Comparison of ENCODE assay signal across 28 cellular contexts in the genomic region with DNA sequence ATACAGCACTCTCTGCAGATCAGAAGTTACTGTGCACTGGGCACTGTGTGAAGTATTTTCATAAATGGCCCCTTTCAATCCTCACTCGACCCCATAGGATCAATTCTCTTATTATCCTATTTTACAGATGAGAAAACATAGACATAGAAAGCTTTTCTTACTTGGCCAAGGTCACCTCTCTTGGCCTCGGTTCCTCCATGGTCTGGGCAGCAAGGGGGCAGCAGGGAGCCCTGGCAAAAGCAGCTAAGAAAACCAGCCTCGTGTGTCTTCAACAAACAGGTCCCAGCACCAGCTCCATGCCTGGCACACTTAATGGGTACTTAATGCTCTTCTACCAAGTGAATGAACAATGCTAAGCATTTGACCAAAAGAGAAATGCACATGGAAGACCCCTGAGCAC. TPM values are rescaled to one million over a fixed set of nuclear protein-coding genes. Genes with fewer than 3 reads are reported as not detected.
DNase-seq lines count a peak whose midpoint lies in the region; TF ChIP-seq lines count a peak whose summit lies in the region.
"Had no signal": no experiment of that assay in that cellular context is flagged by ENCODE, and none has a peak within 500 bp of the region (broad histone marks: within the 10 kb centered on the region; RNA-seq: fewer than 3 reads in every experiment).

No MANE protein-coding gene starts in this region.

- DNase-seq in Ammon's horn (ENCODE audit: low spot score), result peak; percentile 16
- no peak for DNase-seq in GM10266 (ENCODE audit: extremely low spot score)
- DNase-seq in HFFc6, result no peak
- DNase-seq in brain microvascular endothelial cell, result no peak
- DNase-seq in cerebellar cortex (ENCODE audit: low spot score), result no peak
- no peak for DNase-seq in NCI-H2029 (lab: John Stamatoyannopoulos, UW)
- no peak for DNase-seq in mucosa of gallbladder (ENCODE audit: low spot score)
- no peak for DNase-seq in A673 (ENCODE audit: low spot score)
- DNase-seq: activated CD4-positive, alpha-beta T cell treated with anti-CD3 and anti-CD28 coated beads, Interleukin-2, amount 10 ng/mL, durations not matched to agents 7 days and 5 days; activated naive CD4-positive, alpha-beta T cell treated with anti-CD3 and anti-CD28 coated beads, Interleukin-2, amount 10 ng/mL, durations not matched to agents 7 days and 5 days; dermis blood vessel endothelial cell; DMS79 treated with DMSO at 0.1 percent for 48 hours; mesenchymal stem cell; NCI-H1436 treated with DMSO at 0.1 percent for 48 hours; NCI-H2107; PC-9; stimulated activated CD4-positive, alpha-beta T cell treated with anti-CD3 and anti-CD28 coated beads, Interleukin-12 subunit alpha, Interleukin-12 subunit beta, amount 100 ng/mL, for 4 hours; stimulated activated CD4-positive, alpha-beta T cell treated with anti-CD3 and anti-CD28 coated beads, Interleukin-4, amount 100 ng/mL, for 1 hour; substantia nigra; upper lobe of right lung had no signal

- intact Hi-C loops in A673 (cut with micrococcal nuclease; ENCODE audit: unreplicated experiment), result no loop called here

- H3K36me3 Mint-ChIP-seq in HFFc6 (ENCODE audit: low read depth), result peaks cover 10% of the 10 kb centered on the region; the same call in 1 of the 2 replicates
- H3K36me3 Mint-ChIP-seq: stimulated activated effector memory CD8-positive, alpha-beta T cell treated with anti-CD3 and anti-CD28 coated beads, Interleukin-12 subunit alpha, Interleukin-12 subunit beta, amount 100 ng/mL, for 72 hours had no signal

- no peaks in the 10 kb centered on the region for H3K36me3 ChIP-seq in brain microvascular endothelial cell (replicated peaks)
- H3K36me3 ChIP-seq in A673 (ENCODE audit: insufficient read depth, low read length, poor library complexity, severe bottlenecking), result no peaks in the 10 kb centered on the region
- H3K36me3 ChIP-seq: gastroesophageal sphincter, upper lobe of right lung had no signal

- in situ Hi-C loops in brain microvascular endothelial cell (cut with HindIII; ENCODE audit: low pct_ligation_motif_present, low sequenced_read_pairs), result no loop called here

- H3K4me3 ChIP-seq in brain microvascular endothelial cell (ENCODE audit: low read depth, low read length), result no peak overlapping the region
- no peak overlapping the region for H3K4me3 ChIP-seq in A673 (ENCODE audit: low read depth, low read length, poor library complexity, severe bottlenecking)
- H3K4me3 ChIP-seq: gastroesophageal sphincter, left lung, PC-9, upper lobe of right lung had no signal

- POLR2A ChIA-PET in A673 (lab: Charles Lee; ENCODE audit: low non-redundant PET), result no interaction called here

- H3K4me1 Mint-ChIP-seq in HFFc6 (ENCODE audit: low read depth), result peaks cover 9% of the 10 kb centered on the region

- no peak overlapping the region for H3K4me3 Mint-ChIP-seq in HFFc6
- H3K4me3 Mint-ChIP-seq: activated CD4-positive, alpha-beta T cell treated with anti-CD3 and anti-CD28 coated beads, Interleukin-2, amount 10 ng/mL, durations not matched to agents 7 days and 5 days; activated naive CD4-positive, alpha-beta T cell treated with anti-CD3 and anti-CD28 coated beads, Interleukin-2, amount 10 ng/mL, durations not matched to agents 7 days and 5 days; stimulated activated effector memory CD8-positive, alpha-beta T cell treated with anti-CD3 and anti-CD28 coated beads, Interleukin-12 subunit alpha, Interleukin-12 subunit beta, amount 100 ng/mL, for 72 hours; T-helper 2 cell treated with Interferon-gamma antibody and Interleukin-4, amounts not matched to agents 5 μg/mL and 100 μg/mL, for 36 hours had no signal

- H3K9me3 Mint-ChIP-seq in HFFc6, result peaks cover 16% of the 10 kb centered on the region

- BruUV-seq in A673 (replicated peaks; lab: Mats Ljungman, UMichigan), result no TSS peak

- TF ChIP-seq CTCF in GM10266 (IDR thresholded peaks at IDR 0.05; ENCODE audit: control insufficient read depth, insufficient read depth, low read depth, missing control alignments), result peak; percentile 46
- TF ChIP-seq CTCF in HFFc6 (IDR thresholded peaks at IDR 0.05), result 0 out of 2 replicates have a peak, but pooled peaks have one; percentile 14
- TF ChIP-seq CTCF in brain microvascular endothelial cell (IDR thresholded peaks at IDR 0.05; ENCODE audit: low read depth, low read length, missing control alignments), result peak; percentile 32
- no peak for TF ChIP-seq CTCF in A673 (conservative IDR thresholded peaks at IDR 0.05; ENCODE audit: low read depth, low read length)

- CTCF ChIA-PET in A673 (lab: Charles Lee), result no interaction called here

- H3K9me3 ChIP-seq in A673 (ENCODE audit: low read depth, low read length, poor library complexity, severe bottlenecking), result no peaks in the 10 kb centered on the region
- H3K9me3 ChIP-seq: gastroesophageal sphincter, upper lobe of right lung had no signal

- H3K27ac ChIP-seq in brain microvascular endothelial cell, result no peak overlapping the region
- H3K27ac ChIP-seq in A673 (ENCODE audit: low read depth, low read length, poor library complexity, severe bottlenecking), result no peak overlapping the region
- H3K27ac ChIP-seq: C4-2B, gastroesophageal sphincter, HL-60, KMS-11, left lung, PC-9, upper lobe of right lung had no signal

- no peak overlapping the region for H3K27ac Mint-ChIP-seq in HFFc6
- H3K27ac Mint-ChIP-seq: activated naive CD4-positive, alpha-beta T cell treated with anti-CD3 and anti-CD28 coated beads, Interleukin-2, amount 10 ng/mL, durations not matched to agents 7 days and 5 days; progenitor cell of endocrine pancreas; stimulated activated effector memory CD8-positive, alpha-beta T cell treated with anti-CD3 and anti-CD28 coated beads, Interleukin-12 subunit alpha, Interleukin-12 subunit beta, amount 100 ng/mL, for 72 hours; T-helper 2 cell treated with Interferon-gamma antibody and Interleukin-4, amounts not matched to agents 5 μg/mL and 100 μg/mL, for 36 hours had no signal

- no peaks in the 10 kb centered on the region for H3K4me1 ChIP-seq in A673 (ENCODE audit: insufficient read depth, low read length, poor library complexity, severe bottlenecking)
- H3K4me1 ChIP-seq: gastroesophageal sphincter, left lung, upper lobe of right lung had no signal

- H3K27me3 ChIP-seq in brain microvascular endothelial cell (replicated peaks) (no peaks in the 10 kb centered on the region), A673 (replicated peaks; ENCODE audit: insufficient read depth, low read depth, low read length, poor library complexity) (no peaks in the 10 kb centered on the region)
- H3K27me3 ChIP-seq: gastroesophageal sphincter, left lung, upper lobe of right lung had no signal

- peaks cover 24% of the 10 kb centered on the region for H3K27me3 Mint-ChIP-seq in HFFc6 (ENCODE audit: insufficient read depth)
- H3K27me3 Mint-ChIP-seq: activated CD4-positive, alpha-beta T cell treated with anti-CD3 and anti-CD28 coated beads, Interleukin-2, amount 10 ng/mL, durations not matched to agents 7 days and 5 days; progenitor cell of endocrine pancreas had no signal

RNA-seq across cellular contexts. Expression of a gene that starts 34.4 kb away (rescaled TPM):
- 1 to 10 TPM; 2.4 to 4.2 (median 2.8) TPM for total RNA-seq in HFFc6 (2021; fragmentation: NEBNext Ultra II Directional; extraction: Animal tissue kit (Norgen Biotek cat#: 25700))
- total RNA-seq in mucosa of gallbladder (12.7 TPM), A673 (2021) (2.1 and 2.4 TPM in 2 replicates)

RNA-seq across cellular contexts. Expression of a gene that starts 40.9 kb away (rescaled TPM):
- total RNA-seq in HFFc6 (2021; fragmentation: NEBNext Ultra II Directional; extraction: Animal tissue kit (Norgen Biotek cat#: 25700)), result under 1 TPM in 3 of 6 experiments, not detected in 3; 0.07 to 0.15 (median 0.07) TPM
- total RNA-seq in mucosa of gallbladder (1.1 TPM), A673 (2021) (not detected in 2 replicates)
- total RNA-seq: progenitor cell of endocrine pancreas had no signal

RNA-seq across cellular contexts. Expression of a gene that starts 55.6 kb away (rescaled TPM):
- 10 to 100 TPM; 26.0 to 36.2 (median 34.3) TPM for total RNA-seq in HFFc6 (2021; fragmentation: NEBNext Ultra II Directional; extraction: Animal tissue kit (Norgen Biotek cat#: 25700))
- 33.9 TPM for total RNA-seq in mucosa of gallbladder
- 27.4 and 29.0 TPM in 2 replicates for total RNA-seq in A673 (2021)
